In genomic region chr16:48274476-48274875, GRCh38 we compare ENCODE assay signal across 10 cellular contexts. TPM values are rescaled to one million over a fixed set of nuclear protein-coding genes. Genes with fewer than 3 reads are reported as not detected.
"Had no signal": no experiment of that assay in that cellular context is flagged by ENCODE, and none has a peak within 500 bp of the region (broad histone marks: within the 10 kb centered on the region; RNA-seq: fewer than 3 reads in every experiment).

No MANE protein-coding gene starts in this region.

- H2AFZ ChIP-seq: GM23338 had no signal

- FAIRE-seq: H1, H54, HTR-8/SVneo had no signal

- ATAC-seq: GM23338 had no signal

- H3K4me3 ChIP-seq: GM23338 had no signal

- H3K4me2 ChIP-seq: GM23338 had no signal

- DNase-seq: H9, HCEC 1CT, HFFc6, IMR-90, KBM-7 had no signal

RNA-seq across cellular contexts. Expression of gene ABCC11, which starts 27.1 kb away (rescaled TPM):
- total RNA-seq: GM23338, H1, HT-29 had no signal
